Comparison of ENCODE assay signal across 21 cellular contexts in genomic region chr13:27765650-27766049, GRCh38. TPM values are rescaled to one million over a fixed set of nuclear protein-coding genes. Genes with fewer than 3 reads are reported as not detected.
A peak's percentile ranks its signal among the peaks of the same experiment; 100 is the strongest.
DNase-seq lines count a peak whose midpoint lies in the region; ATAC-seq, FAIRE-seq and TF ChIP-seq lines count a peak whose summit lies in the region.
"Had no signal": no experiment of that assay in that cellular context is flagged by ENCODE, and none has a peak within 500 bp of the region (broad histone marks: within the 10 kb centered on the region; RNA-seq: fewer than 3 reads in every experiment).

No MANE protein-coding gene starts in this region.

- H3K4me1 ChIP-seq in OCI-LY3 (ENCODE audit: low read length) (peaks cover 4% of the 10 kb centered on the region; the same call in 1 of the 2 replicates), H1 (replicated peaks in 1 of 4; ENCODE audit: control insufficient read depth in 3 of 4, insufficient read depth in 4 of 4, low read length in 3 of 4) (no peaks in the 10 kb centered on the region)
- H3K4me1 ChIP-seq: BE2C, HAP-1 had no signal

- CTCF ChIA-PET in H1 (lab: Charles Lee; ENCODE audit: partially characterized antibody): interaction anchor here (0.7 to 13.5 kb wide), 3 partner anchors 19 to 236 kb away, joined by 3 to 241 read pairs (median 3); no protein-coding TSS in a partner anchor

- H3K14ac ChIP-seq in H1 (ENCODE audit: insufficient read length): no peak overlapping the region

- peak; percentile 2 to 14; a peak in 1 of 4 replicates for TF ChIP-seq RAD21 in H1 (IDR thresholded peaks at IDR 0.05 in 1 of 2, conservative IDR thresholded peaks at IDR 0.05 in 1 of 2; ENCODE audit: low read depth in 2 of 2, low read length in 2 of 2)

- peak; percentile 18 for TF ChIP-seq CTCF in C4-2B (conservative IDR thresholded peaks at IDR 0.05)
- peak; percentile 11; the same call in 1 of the 2 replicates for TF ChIP-seq CTCF in OCI-LY3 (IDR thresholded peaks at IDR 0.05; ENCODE audit: low read depth, low read length)
- TF ChIP-seq CTCF in H1 (IDR thresholded peaks at IDR 0.05; ENCODE audit: control extremely low read depth in 1 of 3, insufficient read depth in 1 of 3, low read depth in 1 of 3, low read length in 3 of 3): peak; percentile 5 to 22 (median 15); a peak in 3 of 4 replicates

- H3K79me2 ChIP-seq in OCI-LY3 (ENCODE audit: low read length) (no peaks in the 10 kb centered on the region), H1 (ENCODE audit: control insufficient read depth in 1 of 2, insufficient read depth in 2 of 2, low read length in 2 of 2) (no peaks in the 10 kb centered on the region)

- H2BK20ac ChIP-seq in H1 (ENCODE audit: low read length): no peak overlapping the region

- no peak overlapping the region for H2AK5ac ChIP-seq in H1 (ENCODE audit: low read depth, low read length)

- H3K27ac ChIP-seq in C4-2B (no peak overlapping the region), OCI-LY3 (ENCODE audit: low read length) (no peak overlapping the region), H1 (ENCODE audit: low read depth, low read length) (no peak overlapping the region)

- no peak overlapping the region for H3K23ac ChIP-seq in H1 (ENCODE audit: insufficient read length)

- no peak overlapping the region for H3K4me3 ChIP-seq in H7 (ENCODE audit: insufficient read depth, low read depth, low read length)
- H3K4me3 ChIP-seq in OCI-LY3 (ENCODE audit: low read length): no peak overlapping the region
- H3K4me3 ChIP-seq in H1 (ENCODE audit: extremely low read depth in 1 of 4, insufficient read depth in 2 of 4, low read depth in 3 of 4, low read length in 4 of 4): no peak overlapping the region
- H3K4me3 ChIP-seq: HAP-1 had no signal

- H2BK5ac ChIP-seq in H1 (ENCODE audit: low read depth, low read length): no peak overlapping the region

- H4K5ac ChIP-seq in H1 (ENCODE audit: insufficient read length, low read depth, low read length): no peak overlapping the region

- no peak overlapping the region for H2BK15ac ChIP-seq in H1 (ENCODE audit: low read length)

- H3K79me1 ChIP-seq in H1 (ENCODE audit: low read depth, low read length): no peaks in the 10 kb centered on the region

- DNase-seq in H7 (peak; percentile 62), H1 (ENCODE audit: low read depth in 1 of 2, low spot score in 2 of 2) (no peak), T-helper 1 cell (no peak)
- DNase-seq: BE2C; CD8-positive, alpha-beta T cell; COR-L47; DMS153; HFFc6 had no signal

- POLR2A ChIA-PET in H1 (lab: Charles Lee; ENCODE audit: partially characterized antibody): interaction anchor here (0.6 kb wide), 1 partner anchor 352 kb away, joined by 3 read pairs; no protein-coding TSS in a partner anchor

- no peak overlapping the region; the same call in 1 of the 2 replicates for H2AFZ ChIP-seq in OCI-LY3 (ENCODE audit: low read depth, low read length)
- H2AFZ ChIP-seq in H1 (ENCODE audit: low read length): peak overlapping the region; percentile 68; the same call in 1 of the 2 replicates

- no peak for ATAC-seq in GM21619 (IDR thresholded peaks at IDR 0.05; ENCODE audit: unreplicated experiment)
- ATAC-seq in GM18909 (IDR thresholded peaks at IDR 0.05; ENCODE audit: poor library complexity, unreplicated experiment): no peak
- ATAC-seq in GM21360 (IDR thresholded peaks at IDR 0.05; ENCODE audit: unreplicated experiment): no peak
- ATAC-seq: CD8-positive, alpha-beta T cell; HepG2 had no signal

- H3K9me3 ChIP-seq in OCI-LY3 (ENCODE audit: insufficient read depth, low read length) (no peaks in the 10 kb centered on the region), H1 (ENCODE audit: insufficient read depth in 2 of 2, low read depth in 1 of 2, low read length in 1 of 2) (no peaks in the 10 kb centered on the region)
- H3K9me3 ChIP-seq: BE2C, HAP-1 had no signal

- no peak overlapping the region for H3K4ac ChIP-seq in H1 (replicated peaks; ENCODE audit: insufficient read length, low read depth, low read length)

- H3K36me3 ChIP-seq in H7 (replicated peaks; ENCODE audit: control insufficient read depth, insufficient read depth, low read length): no peaks in the 10 kb centered on the region
- no peaks in the 10 kb centered on the region for H3K36me3 ChIP-seq in OCI-LY3 (replicated peaks; ENCODE audit: low read depth, low read length)
- H3K36me3 ChIP-seq in H1 (ENCODE audit: control insufficient read depth in 2 of 4, insufficient read depth in 4 of 4, low read length in 3 of 4): no peaks in the 10 kb centered on the region
- H3K36me3 ChIP-seq: BE2C, HAP-1 had no signal

- H4K20me1 ChIP-seq in OCI-LY3 (ENCODE audit: insufficient read depth, low read length): no peaks in the 10 kb centered on the region
- H4K20me1 ChIP-seq in H1 (replicated peaks in 1 of 2; ENCODE audit: control insufficient read depth in 1 of 2, insufficient read depth in 2 of 2, low read length in 2 of 2): no peaks in the 10 kb centered on the region

- no peak overlapping the region for H3K56ac ChIP-seq in H1 (replicated peaks; ENCODE audit: insufficient read length, low read depth, low read length)

- H3K4me2 ChIP-seq in OCI-LY3 (ENCODE audit: low read length): no peak overlapping the region
- H3K4me2 ChIP-seq in H1 (ENCODE audit: insufficient read depth in 1 of 2, low read depth in 2 of 2, low read length in 2 of 2): no peak overlapping the region

- H4K8ac ChIP-seq in H1 (ENCODE audit: extremely low read depth, insufficient read depth, low read length): no peak overlapping the region

- H3K9ac ChIP-seq in OCI-LY3 (ENCODE audit: low read length) (no peak overlapping the region), H1 (replicated peaks in 1 of 4; ENCODE audit: extremely low read depth in 1 of 4, low read depth in 3 of 4, low read length in 3 of 4) (no peak overlapping the region)

- H3K23me2 ChIP-seq in H1 (ENCODE audit: low read depth, low read length): no peaks in the 10 kb centered on the region

- no peak for FAIRE-seq in H1 (lab: Jason Lieb, UNC)
- FAIRE-seq: A204.1, D721Med, HepG2, HTR-8/SVneo had no signal

- 76% methylated on average over 9 of the region's 9 CpGs; no CpG with 5 or more reads in 1 of the 2 experiments for WGBS in H1 (ENCODE audit: extremely low coverage in 1 of 2, insufficient coverage in 1 of 2, insufficient read length in 1 of 2, insufficient replicate concordance in 2 of 2, low coverage in 1 of 2, low lambda C conversion rate in 2 of 2, missing lambda C conversion rate in 1 of 2), 2 experiments

- H3K27me3 ChIP-seq in H7 (ENCODE audit: control insufficient read depth, insufficient read depth, low read length) (no peaks in the 10 kb centered on the region), OCI-LY3 (ENCODE audit: low read depth, low read length) (no peaks in the 10 kb centered on the region), H1 (replicated peaks in 1 of 4; ENCODE audit: control insufficient read depth in 3 of 4, extremely low read depth in 1 of 4, insufficient read depth in 3 of 4, low read length in 3 of 4) (no peaks in the 10 kb centered on the region)

- TF ChIP-seq POLR2A in H1 (IDR thresholded peaks at IDR 0.05; ENCODE audit: control extremely low read depth in 1 of 2, low read depth in 2 of 2, low read length in 2 of 2): no peak

- no peak for TF ChIP-seq EP300 in H1 (IDR thresholded peaks at IDR 0.05; ENCODE audit: borderline replicate concordance in 1 of 2, low read depth in 2 of 2, low read length in 2 of 2)

- H3K18ac ChIP-seq in H1 (ENCODE audit: extremely low read depth, low read length): no peak overlapping the region

- no peak overlapping the region for H4K91ac ChIP-seq in H1 (replicated peaks; ENCODE audit: insufficient read length, low read length)

- H2BK12ac ChIP-seq in H1 (ENCODE audit: low read depth, low read length): no peak overlapping the region

- H2BK120ac ChIP-seq in H1 (replicated peaks; ENCODE audit: low read depth, low read length): no peak overlapping the region

TF ChIP-seq in H1, 55 proteins besides CTCF, POLR2A, EP300 and RAD21:
- no peak for TF ChIP-seq TAF1 (IDR thresholded peaks at IDR 0.05; ENCODE audit: low read depth, low read length)
- TF ChIP-seq SIRT6 (IDR thresholded peaks at IDR 0.05; ENCODE audit: low read length): no peak
- TF ChIP-seq CEBPB (IDR thresholded peaks at IDR 0.05; ENCODE audit: low read depth, low read length): no peak
- no peak for TF ChIP-seq RBBP5 (IDR thresholded peaks at IDR 0.05; ENCODE audit: borderline replicate concordance, low read depth, low read length)
- no peak for TF ChIP-seq YY1 (IDR thresholded peaks at IDR 0.05; ENCODE audit: low read depth, low read length)
- TF ChIP-seq NANOG (IDR thresholded peaks at IDR 0.05; ENCODE audit: insufficient read depth, low read depth, low read length, poor library complexity, severe bottlenecking): no peak
- no peak for TF ChIP-seq KDM1A (IDR thresholded peaks at IDR 0.05; ENCODE audit: borderline replicate concordance, low read length)
- no peak for TF ChIP-seq CBX8 (IDR thresholded peaks at IDR 0.05; ENCODE audit: borderline replicate concordance, low read depth, low read length)
- TF ChIP-seq NRF1 (IDR thresholded peaks at IDR 0.05; ENCODE audit: low read depth, low read length): no peak
- no peak for TF ChIP-seq JUND (IDR thresholded peaks at IDR 0.05; ENCODE audit: low read length)

RNA-seq across cellular contexts. Expression of gene GSX1, which starts 26.6 kb away (rescaled TPM):
- not detected in 2 replicates for total RNA-seq in H7 (2014; rRNA removed; shearing (Covaris generic))
- not detected in 2 replicates for total RNA-seq in H1 (2021; fragmentation: NEBNext Ultra II Directional; extraction: Animal tissue kit (Norgen Biotek cat#: 25700))
- polyA plus RNA-seq in H1 (2011; rRNA removed): 0.08 TPM in 1 of 2 replicates, not detected in the other
- not detected for polyA plus RNA-seq in H1 (2011; cell fraction: cytosol; rRNA removed)
- not detected for polyA plus RNA-seq in H1 (2011; cell fraction: nucleus; rRNA removed)
- not detected in 4 replicates for polyA plus RNA-seq in H1 (2012, experiment 1 of 2)
- not detected for polyA plus RNA-seq in H1 (2012, experiment 2 of 2)
- not detected for polyA plus RNA-seq in H1 (2013, experiment 1 of 2)
- polyA plus RNA-seq in H1 (2013, experiment 2 of 2): not detected
- not detected in 2 replicates for polyA minus RNA-seq in H1 (2011; rRNA and poly(A)+ RNA removed)
- polyA minus RNA-seq in H1 (2011; cell fraction: cytosol; rRNA and poly(A)+ RNA removed): not detected
- not detected for polyA minus RNA-seq in H1 (2011; cell fraction: nucleus; rRNA and poly(A)+ RNA removed)
- total RNA-seq: CD8-positive, alpha-beta T cell; Daoy; HepG2; HFFc6 had no signal
- polyA plus RNA-seq: AG04450, CD14-positive monocyte, HepG2 had no signal
